ENCODE assay signal across 13 cellular contexts in the genomic region with DNA sequence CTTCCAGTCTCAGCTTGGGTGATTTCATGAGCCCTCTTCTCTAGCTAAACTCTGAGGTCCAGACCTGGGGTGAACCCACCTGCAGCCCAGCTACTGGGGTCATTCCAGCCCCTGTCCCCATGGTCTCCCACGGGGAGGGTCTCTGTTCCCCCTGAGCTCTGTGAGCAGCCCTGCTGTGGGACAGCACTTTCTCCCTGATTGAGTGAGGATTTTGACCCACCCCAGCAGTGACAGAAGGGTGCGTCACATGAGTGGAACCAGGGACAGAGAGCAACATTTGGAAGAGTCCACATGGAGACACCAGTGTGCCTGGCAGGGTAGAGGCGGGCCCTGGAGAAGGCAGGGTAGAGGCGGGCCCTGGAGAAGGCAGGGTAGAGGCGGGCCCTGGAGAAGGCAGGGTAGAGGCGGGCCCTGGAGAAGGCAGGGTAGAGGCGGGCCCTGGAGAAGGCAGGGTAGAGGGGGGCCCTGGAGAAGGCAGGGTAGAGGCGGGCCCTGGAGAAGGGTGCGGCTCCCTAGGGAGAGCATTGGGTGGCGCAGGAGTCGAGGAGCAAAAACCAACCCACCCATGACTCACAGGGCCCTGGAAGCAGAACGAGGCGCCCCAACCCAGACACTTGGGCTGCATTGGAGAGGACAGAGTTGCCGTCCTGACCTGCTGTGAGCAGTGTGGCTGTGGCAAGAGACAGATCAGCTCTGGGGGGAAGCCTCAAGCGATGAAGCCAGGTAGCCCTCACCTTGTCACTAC.
A peak's percentile ranks its signal among the peaks of the same experiment; 100 is the strongest.
DNase-seq lines count a peak whose midpoint lies in the region; ATAC-seq, FAIRE-seq and TF ChIP-seq lines count a peak whose summit lies in the region.
"Had no signal": no experiment of that assay in that cellular context is flagged by ENCODE, and none has a peak within 500 bp of the region (broad histone marks: within the 10 kb centered on the region; RNA-seq: fewer than 3 reads in every experiment).

No MANE protein-coding gene starts in this region.

- no peaks in the 10 kb centered on the region for H3K27me3 ChIP-seq in mammary epithelial cell (ENCODE audit: insufficient read depth, low read length)
- peaks cover 14 to 88% of the 10 kb centered on the region in 2 experiments; a peak in 4 of 5 replicates for H3K27me3 ChIP-seq in K562 (ENCODE audit: control insufficient read depth in 2 of 2, insufficient read depth in 2 of 2, low read length in 2 of 2)
- no peaks in the 10 kb centered on the region for H3K27me3 ChIP-seq in neural progenitor cell
- H3K27me3 ChIP-seq in H9 (ENCODE audit: insufficient read depth, low read length): no peaks in the 10 kb centered on the region

- no peak overlapping the region for H3K4me2 ChIP-seq in mammary epithelial cell (ENCODE audit: insufficient read depth, low read depth, low read length)
- no peak overlapping the region for H3K4me2 ChIP-seq in K562 (ENCODE audit: insufficient read depth, low read length)
- no peak overlapping the region for H3K4me2 ChIP-seq in neural progenitor cell
- H3K4me2 ChIP-seq in H9 (ENCODE audit: insufficient read depth, insufficient read length, low read length): no peak overlapping the region

- no peak overlapping the region for H3K18ac ChIP-seq in H9 (ENCODE audit: insufficient read length, low read depth, low read length)

- H3K36me3 Mint-ChIP-seq in neural progenitor cell (no peaks in the 10 kb centered on the region), H9 (ENCODE audit: insufficient read depth in 1 of 3, low read depth in 3 of 3) (no peaks in the 10 kb centered on the region)

- H3K56ac ChIP-seq in H9 (ENCODE audit: insufficient read length, low read depth, low read length): no peak overlapping the region

- no peak for TF ChIP-seq POLR2A in K562 (conservative IDR thresholded peaks at IDR 0.05)

- no peak overlapping the region for H3K23ac ChIP-seq in H9 (ENCODE audit: insufficient read length, low read depth, low read length)

- H4K20me1 ChIP-seq in mammary epithelial cell (ENCODE audit: insufficient read depth, low read length) (no peaks in the 10 kb centered on the region), K562 (replicated peaks; ENCODE audit: control insufficient read depth, insufficient read depth, low read length) (peaks cover 7% of the 10 kb centered on the region; the same call in 1 of the 2 replicates), neural progenitor cell (ENCODE audit: low read depth) (no peaks in the 10 kb centered on the region), H9 (ENCODE audit: control insufficient read depth, insufficient read depth, insufficient read length) (no peaks in the 10 kb centered on the region)

- H3K23me2 ChIP-seq in H9 (ENCODE audit: insufficient read length, low read depth, low read length, poor library complexity, severe bottlenecking): no peaks in the 10 kb centered on the region

- H2AFZ ChIP-seq in mammary epithelial cell (ENCODE audit: low read depth, low read length) (no peak overlapping the region), K562 (ENCODE audit: low read depth, low read length) (no peak overlapping the region), neural progenitor cell (replicated peaks) (no peak overlapping the region), H9 (ENCODE audit: low read length) (no peak overlapping the region)

- no peak overlapping the region for H2BK120ac ChIP-seq in H9 (ENCODE audit: low read depth, low read length, poor library complexity, severe bottlenecking)

- DNase-seq in T47D (ENCODE audit: low read depth in 1 of 2, low spot score in 1 of 2) (peak; percentile 69 to 97), mammary epithelial cell (no peak), K562 (ENCODE audit: extremely low read depth in 1 of 4, low spot score in 3 of 4) (peak in 1 of 4 experiments; percentile 12), mesenteric fat pad (ENCODE audit: low spot score) (peak; percentile 60), neural progenitor cell (ENCODE audit: low spot score) (no peak), H9 (no peak), GM10248 (ENCODE audit: extremely low spot score) (no peak)
- DNase-seq: activated CD4-positive, alpha-beta T cell treated with anti-CD3 and anti-CD28 coated beads, Interleukin-2, amount 50 U/mL, for 1 hour; activated T-cell treated with anti-CD3 and anti-CD28 coated beads, Interleukin-2, amount 50 U/mL, for 48 hours; NCI-H1048 had no signal

- H2AK5ac ChIP-seq in H9 (ENCODE audit: insufficient read length, low read length): no peak overlapping the region

- H3K9me3 ChIP-seq in mammary epithelial cell (replicated peaks; ENCODE audit: insufficient read depth, low read length) (peaks cover 26% of the 10 kb centered on the region), K562 (replicated peaks; ENCODE audit: control insufficient read depth, insufficient read depth, low read depth, low read length) (no peaks in the 10 kb centered on the region), neural progenitor cell (ENCODE audit: low read depth) (no peaks in the 10 kb centered on the region), H9 (ENCODE audit: control insufficient read depth, low read depth, low read length) (no peaks in the 10 kb centered on the region)
- H3K9me3 ChIP-seq: SJCRH30 had no signal

- peaks cover 9% of the 10 kb centered on the region for H3K27me3 Mint-ChIP-seq in neural progenitor cell (ENCODE audit: insufficient read depth, low read depth)
- H3K27me3 Mint-ChIP-seq in H9 (ENCODE audit: low read depth): peaks cover 33% of the 10 kb centered on the region

- no peaks in the 10 kb centered on the region for H3F3A ChIP-seq in neural progenitor cell (ENCODE audit: low read depth)

- no peaks in the 10 kb centered on the region for H3K9me3 Mint-ChIP-seq in neural progenitor cell
- no peaks in the 10 kb centered on the region for H3K9me3 Mint-ChIP-seq in H9

- no peak for TF ChIP-seq RAD21 in K562 (CRISPR knock-in tag; conservative IDR thresholded peaks at IDR 0.05 in 1 of 2, IDR thresholded peaks at IDR 0.05 in 1 of 2)

- no peak overlapping the region for H3K14ac ChIP-seq in H9 (ENCODE audit: insufficient read depth, low read length)

- no peaks in the 10 kb centered on the region for H3K4me1 ChIP-seq in mammary epithelial cell (ENCODE audit: insufficient read depth, low read length)
- H3K4me1 ChIP-seq in K562 (replicated peaks in 1 of 2; ENCODE audit: control insufficient read depth in 2 of 2, insufficient read depth in 2 of 2, low read length in 2 of 2): no peaks in the 10 kb centered on the region
- no peaks in the 10 kb centered on the region for H3K4me1 ChIP-seq in neural progenitor cell
- no peaks in the 10 kb centered on the region for H3K4me1 ChIP-seq in H9 (ENCODE audit: insufficient read depth, low read length)
- H3K4me1 ChIP-seq: SJCRH30 had no signal

- H3K4me1 Mint-ChIP-seq in neural progenitor cell (peaks cover 42% of the 10 kb centered on the region), H9 (peaks cover 27 to 35% of the 10 kb centered on the region in 2 experiments)

- no peaks in the 10 kb centered on the region for H3K79me2 ChIP-seq in mammary epithelial cell (ENCODE audit: insufficient read depth, low read length)
- H3K79me2 ChIP-seq in K562 (ENCODE audit: control insufficient read depth, insufficient read depth, low read length): no peaks in the 10 kb centered on the region
- no peaks in the 10 kb centered on the region for H3K79me2 ChIP-seq in neural progenitor cell (ENCODE audit: low read depth)
- H3K79me2 ChIP-seq in H9 (ENCODE audit: insufficient read depth, low read length): no peaks in the 10 kb centered on the region

- H3T11ph ChIP-seq in H9 (ENCODE audit: low read length): no peak overlapping the region

- H3K36me3 ChIP-seq in mammary epithelial cell (ENCODE audit: insufficient read depth, low read length) (no peaks in the 10 kb centered on the region), K562 (ENCODE audit: control insufficient read depth, insufficient read depth, low read length) (no peaks in the 10 kb centered on the region), neural progenitor cell (no peaks in the 10 kb centered on the region)
- H3K36me3 ChIP-seq: SJCRH30 had no signal

- dilution Hi-C loops in mammary epithelial cell (cut with HindIII; ENCODE audit: low sequenced_read_pairs): no loop called here

- no peak overlapping the region for H2BK5ac ChIP-seq in H9 (ENCODE audit: insufficient read length, low read length)

- no peak overlapping the region for H2BK20ac ChIP-seq in H9 (ENCODE audit: low read depth, low read length, poor library complexity, severe bottlenecking)

- BruUV-seq in mammary epithelial cell (replicated peaks; lab: Mats Ljungman, UMichigan) (no TSS peak), K562 (replicated peaks; lab: Mats Ljungman, UMichigan) (no TSS peak)

- in situ Hi-C loops in T47D (cut with HindIII; ENCODE audit: low pct_unique_long_range_greater_than_20kb, low sequenced_read_pairs): no loop called here
- in situ Hi-C loops in mammary epithelial cell (cut with MboI; ENCODE audit: low sequenced_read_pairs in 2 of 2): no loop called here
- in situ Hi-C loops in K562 (cut with MboI): no loop called here

- H3K79me1 ChIP-seq in H9 (ENCODE audit: insufficient read depth, low read depth, low read length, poor library complexity, severe bottlenecking): no peaks in the 10 kb centered on the region

- H3K27ac Mint-ChIP-seq in neural progenitor cell (no peak overlapping the region), H9 (0 out of 7 replicates have a peak overlapping the region, but pooled peaks of 1 of the 3 experiments have one; percentile 31)
- H3K27ac Mint-ChIP-seq: progenitor cell of endocrine pancreas had no signal

- no peak for FAIRE-seq in K562 (lab: Jason Lieb, UNC)

- H3K4me3 ChIP-seq in mammary epithelial cell (replicated peaks in 1 of 3; ENCODE audit: insufficient read depth in 1 of 3, low read depth in 2 of 3, low read length in 3 of 3) (no peak overlapping the region), K562 (no peak overlapping the region), neural progenitor cell (no peak overlapping the region)
- H3K4me3 ChIP-seq: SJCRH30 had no signal

- no peak overlapping the region for H3K27ac ChIP-seq in mammary epithelial cell (ENCODE audit: insufficient read depth, low read depth, low read length)
- no peak overlapping the region for H3K27ac ChIP-seq in K562 (ENCODE audit: extremely low read depth, low read depth, low read length)
- H3K27ac ChIP-seq in neural progenitor cell: no peak overlapping the region
- no peak overlapping the region for H3K27ac ChIP-seq in H9 (ENCODE audit: insufficient read length, low read depth, low read length)
- H3K27ac ChIP-seq: SJCRH30 had no signal

- TF ChIP-seq CTCF in mammary epithelial cell (conservative IDR thresholded peaks at IDR 0.05 in 1 of 2, IDR thresholded peaks at IDR 0.05 in 1 of 2; ENCODE audit: extremely low read depth in 1 of 2, insufficient read depth in 1 of 2, low read depth in 1 of 2, low read length in 2 of 2): no peak
- no peak for TF ChIP-seq CTCF in K562 (IDR thresholded peaks at IDR 0.05 in 2 of 3, conservative IDR thresholded peaks at IDR 0.05 in 1 of 3; ENCODE audit: insufficient read depth in 2 of 3, low read depth in 1 of 3, low read length in 3 of 3)
- no peak for TF ChIP-seq CTCF in neural progenitor cell (IDR thresholded peaks at IDR 0.05)
- TF ChIP-seq CTCF in H9 (conservative IDR thresholded peaks at IDR 0.05): no peak
- TF ChIP-seq CTCF in GM10248 (IDR thresholded peaks at IDR 0.05; ENCODE audit: control extremely low read depth, extremely low read depth, low read depth, missing control alignments): no peak

- CTCF ChIA-PET in mammary epithelial cell (lab: Charles Lee; ENCODE audit: low non-redundant PET) (no interaction called here), K562 (lab: Yijun Ruan, JAX; ENCODE audit: low intra/inter-chr PET ratio) (no interaction called here), GM10248 (lab: Yijun Ruan, JAX) (no interaction called here)

- intact Hi-C loops in mammary epithelial cell (cut with micrococcal nuclease) (no loop called here), K562 (cut with micrococcal nuclease) (no loop called here)

- no peak overlapping the region for H4K5ac ChIP-seq in H9 (ENCODE audit: insufficient read length, low read depth, low read length)

- H4K8ac ChIP-seq in H9 (replicated peaks; ENCODE audit: insufficient read length, low read depth, low read length): no peak overlapping the region

- H3K9me1 ChIP-seq in K562 (ENCODE audit: control insufficient read depth, insufficient read depth, low read length): no peaks in the 10 kb centered on the region

- no peak overlapping the region for H2BK15ac ChIP-seq in H9 (ENCODE audit: low read depth, low read length)

- H4K91ac ChIP-seq in H9 (ENCODE audit: insufficient read length, low read depth, low read length): no peak overlapping the region

- POLR2A ChIA-PET in K562 (lab: Yijun Ruan, JAX) (no interaction called here), GM10248 (lab: Yijun Ruan, JAX) (no interaction called here)

- no peak overlapping the region for H3K4ac ChIP-seq in H9 (ENCODE audit: low read depth, low read length)

- TF ChIP-seq EP300 in K562 (IDR thresholded peaks at IDR 0.05; ENCODE audit: low read length): no peak

- peak; percentile 72 for ATAC-seq in K562
- ATAC-seq in GM19351 (IDR thresholded peaks at IDR 0.05; ENCODE audit: unreplicated experiment): no peak

- H2BK12ac ChIP-seq in H9 (ENCODE audit: insufficient read length, low read depth, low read length): no peak overlapping the region

- 73% methylated on average over 9 of the region's 15 CpGs for WGBS in mammary epithelial cell (ENCODE audit: low coverage, missing lambda C conversion rate)
- WGBS in K562 (ENCODE audit: insufficient coverage, low coverage, missing lambda C conversion rate): 0% methylated on average over 12 of the region's 15 CpGs
- no CpG with 5 or more reads among the region's 15 CpGs for WGBS in H9 (ENCODE audit: extremely low coverage, insufficient read length, low lambda C conversion rate)

- H3K4me3 Mint-ChIP-seq in neural progenitor cell (no peak overlapping the region), H9 (no peak overlapping the region)

- H3K9ac ChIP-seq in mammary epithelial cell (ENCODE audit: insufficient read depth, low read length): no peak overlapping the region
- no peak overlapping the region for H3K9ac ChIP-seq in K562 (ENCODE audit: insufficient read depth in 1 of 2, low read depth in 2 of 2, low read length in 2 of 2)
- no peak overlapping the region for H3K9ac ChIP-seq in neural progenitor cell
- H3K9ac ChIP-seq in H9 (ENCODE audit: extremely low read depth, insufficient read length, low read length): no peak overlapping the region

Comparison
In these comparisons a context has a peak if more than half of its experiments do, and no peak if none do; other contexts are left out.
1. DNase-seq: peak in T47D (2 of 2) and mesenteric fat pad (single experiment); none in mammary epithelial cell (single experiment), neural progenitor cell (single experiment), H9 (single experiment) and GM10248 (single experiment).